32 cellular contexts compared by ENCODE assay signal in genomic region chr3:15553749-15554148, GRCh38.
"Had no signal": no experiment of that assay in that cellular context is flagged by ENCODE, and none has a peak within 500 bp of the region (broad histone marks: within the 10 kb centered on the region; RNA-seq: fewer than 3 reads in every experiment).

No MANE protein-coding gene starts in this region.

- H3K27me3 ChIP-seq: brain microvascular endothelial cell, cardiac muscle cell, MG63 had no signal

- H3K4me3 ChIP-seq: cardiac muscle cell, MG63, SK-N-MC had no signal

- DNase-seq: activated CD4-positive, alpha-beta T cell treated with anti-CD3 and anti-CD28 coated beads for 48 hours; activated CD4-positive, alpha-beta T cell treated with anti-CD3 and anti-CD28 coated beads, Interleukin-2, amount 50 U/mL, for 4 hours; activated CD4-positive, CD25-positive, alpha-beta regulatory T cell treated with anti-CD3 and anti-CD28 coated beads, Interleukin-2, amount 50 U/mL, for 72 hours; activated CD8-positive, alpha-beta T cell treated with anti-CD3 and anti-CD28 coated beads, Interleukin-2, amount 10 ng/mL, durations not matched to agents 7 days and 5 days; activated effector memory CD4-positive, alpha-beta T cell treated with Interleukin-2 at 50 U/mL for 16 hours; activated naive CD4-positive, alpha-beta T cell; activated T-cell treated with anti-CD3 and anti-CD28 coated beads, Interleukin-2, amount 50 U/mL, for 24 hours; amygdala; brain microvascular endothelial cell; IMR-90; KG1; MG63; MV-4-11; NCI-H1092 treated with DMSO at 0.1 percent for 48 hours; NCI-H1417 treated with DMSO at 0.1 percent for 48 hours; NCI-H1694; NCI-H2029; NCI-H2107; NCI-H2171 treated with DMSO at 0.1 percent for 48 hours; NCI-H345; NCI-H510A; NCI-H526 treated with DMSO at 0.1 percent for 48 hours; NCI-H82; RPMI8226; T-helper 1 cell had no signal

- H3K9me3 ChIP-seq: MG63 had no signal

- H3K27ac Mint-ChIP-seq: activated CD8-positive, alpha-beta T cell treated with anti-CD3 and anti-CD28 coated beads, Interleukin-2, amount 10 ng/mL, durations not matched to agents 7 days and 5 days; activated naive CD4-positive, alpha-beta T cell treated with anti-CD3 and anti-CD28 coated beads, Interleukin-2, amount 50 U/mL, for 24 hours; activated T-cell treated with anti-CD3 and anti-CD28 coated beads, Interleukin-2, amount 50 U/mL, for 24 hours; activated T-helper 1 cell treated with anti-CD3 and anti-CD28 coated beads, Interleukin-12 subunit alpha, Interleukin-12 subunit beta, Interleukin-2, Interleukin-4 antibody, amounts not matched to agents 30 ng/mL and 10 ng/mL and 1 ng/mL, durations not matched to agents 14 hours and 24 hours and 36 hours; WTC11 had no signal

- H3K9me3 Mint-ChIP-seq: activated T-cell treated with anti-CD3 and anti-CD28 coated beads, Interleukin-2, amount 50 U/mL, for 24 hours; activated T-helper 1 cell treated with anti-CD3 and anti-CD28 coated beads, Interleukin-12 subunit alpha, Interleukin-12 subunit beta, Interleukin-2, Interleukin-4 antibody, amounts not matched to agents 30 ng/mL and 10 ng/mL and 1 ng/mL, durations not matched to agents 14 hours and 24 hours and 36 hours had no signal

- H3K27me3 Mint-ChIP-seq: activated naive CD4-positive, alpha-beta T cell treated with anti-CD3 and anti-CD28 coated beads, Interleukin-2, amount 50 U/mL, for 24 hours; activated T-cell treated with anti-CD3 and anti-CD28 coated beads, Interleukin-2, amount 50 U/mL, for 24 hours had no signal

- ATAC-seq: activated CD8-positive, alpha-beta T cell treated with anti-CD3 and anti-CD28 coated beads, Interleukin-2, amount 10 ng/mL, durations not matched to agents 7 days and 5 days; Panc1; Right ventricle myocardium inferior; WTC11 had no signal

- H3K27ac ChIP-seq: brain microvascular endothelial cell, cardiac muscle cell, SK-N-MC had no signal

- H3K4me3 Mint-ChIP-seq: activated CD8-positive, alpha-beta T cell treated with anti-CD3 and anti-CD28 coated beads, Interleukin-2, amount 10 ng/mL, durations not matched to agents 7 days and 5 days; activated naive CD4-positive, alpha-beta T cell treated with anti-CD3 and anti-CD28 coated beads, Interleukin-2, amount 50 U/mL, for 24 hours; activated T-cell treated with anti-CD3 and anti-CD28 coated beads, Interleukin-2, amount 50 U/mL, for 24 hours; activated T-helper 1 cell treated with anti-CD3 and anti-CD28 coated beads, Interleukin-12 subunit alpha, Interleukin-12 subunit beta, Interleukin-2, Interleukin-4 antibody, amounts not matched to agents 30 ng/mL and 10 ng/mL and 1 ng/mL, durations not matched to agents 14 hours and 24 hours and 36 hours; WTC11 had no signal

- H3K36me3 ChIP-seq: cardiac muscle cell, MG63 had no signal
